21 cellular contexts compared by ENCODE assay signal in the genomic region with DNA sequence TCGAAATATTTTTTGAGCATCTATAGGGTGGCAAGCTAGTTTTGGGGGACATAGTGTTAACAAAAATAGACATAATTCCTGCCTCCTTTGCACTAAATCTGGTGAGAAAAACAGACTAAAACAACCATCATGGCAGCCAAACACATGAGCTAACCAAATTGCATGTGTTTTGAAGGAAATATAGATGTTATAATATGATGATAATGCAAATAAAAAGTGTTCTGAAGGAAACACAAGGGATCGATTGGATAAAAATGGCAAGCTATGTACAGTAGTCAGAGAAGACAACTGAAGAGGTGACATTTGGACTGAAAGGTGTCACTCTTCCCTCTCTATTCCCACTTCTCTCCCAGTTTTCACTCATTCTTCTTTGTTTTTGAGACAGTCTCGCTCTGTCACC.
DNase-seq lines count a peak whose midpoint lies in the region; ATAC-seq, FAIRE-seq and TF ChIP-seq lines count a peak whose summit lies in the region.
"Had no signal": no experiment of that assay in that cellular context is flagged by ENCODE, and none has a peak within 500 bp of the region (broad histone marks: within the 10 kb centered on the region; RNA-seq: fewer than 3 reads in every experiment).

No MANE protein-coding gene starts in this region.

- TF ChIP-seq POLR2A in A549 (IDR thresholded peaks at IDR 0.05; ENCODE audit: low read length): no peak

- WGBS in A549 (ENCODE audit: missing lambda C conversion rate): 2% methylated on average over 3 of the region's 3 CpGs

- TF ChIP-seq CTCF in A549 (IDR thresholded peaks at IDR 0.05): no peak

- DNase-seq in A549 (ENCODE audit: low read depth in 1 of 2, low spot score in 1 of 2): no peak
- DNase-seq in HTR-8/SVneo (ENCODE audit: insufficient read length, low spot score): no peak
- no peak for DNase-seq in activated CD4-positive, alpha-beta T cell treated with anti-CD3 and anti-CD28 coated beads for 36 hours
- DNase-seq: 8988T; AML-193; Caco-2; Calu3; CD4-positive, alpha-beta T cell; CD8-positive, alpha-beta T cell; DMS79 treated with DMSO at 0.1 percent for 48 hours; GF-D8 had no signal

- H3K27me3 Mint-ChIP-seq in dendritic cell treated with granulocyte-macrophage colony-stimulating factor and Interleukin-4, amounts not matched to agents 40 ng/mL and 50 ng/mL, for 4 days: peaks cover 8% of the 10 kb centered on the region
- no peaks in the 10 kb centered on the region for H3K27me3 Mint-ChIP-seq in activated CD4-positive, alpha-beta T cell treated with anti-CD3 and anti-CD28 coated beads for 36 hours
- H3K27me3 Mint-ChIP-seq: CD4-positive, alpha-beta T cell had no signal

- H3K4me1 Mint-ChIP-seq in dendritic cell treated with granulocyte-macrophage colony-stimulating factor and Interleukin-4, amounts not matched to agents 40 ng/mL and 50 ng/mL, for 4 days (ENCODE audit: low read depth): peaks cover 47% of the 10 kb centered on the region
- no peaks in the 10 kb centered on the region for H3K4me1 Mint-ChIP-seq in activated CD4-positive, alpha-beta T cell treated with anti-CD3 and anti-CD28 coated beads for 36 hours
- H3K4me1 Mint-ChIP-seq: B cell had no signal

- no peak for TF ChIP-seq RAD21 in A549 (conservative IDR thresholded peaks at IDR 0.05 in 1 of 2, IDR thresholded peaks at IDR 0.05 in 1 of 2)

- H3K4me3 Mint-ChIP-seq in dendritic cell treated with granulocyte-macrophage colony-stimulating factor and Interleukin-4, amounts not matched to agents 40 ng/mL and 50 ng/mL, for 4 days: no peak overlapping the region
- H3K4me3 Mint-ChIP-seq in activated CD4-positive, alpha-beta T cell treated with anti-CD3 and anti-CD28 coated beads for 36 hours: no peak overlapping the region
- H3K4me3 Mint-ChIP-seq: B cell; CD4-positive, alpha-beta T cell; CD8-positive, alpha-beta T cell had no signal

- ATAC-seq in A549 (no peak), GM21786 (IDR thresholded peaks at IDR 0.05; ENCODE audit: unreplicated experiment) (no peak)
- ATAC-seq in activated CD4-positive, alpha-beta T cell treated with anti-CD3 and anti-CD28 coated beads for 36 hours: no peak
- ATAC-seq: CD8-positive, alpha-beta T cell had no signal

- CTCF ChIA-PET in A549 (lab: Yijun Ruan, JAX): no interaction called here
- CTCF ChIA-PET in activated CD4-positive, alpha-beta T cell treated with anti-CD3 and anti-CD28 coated beads for 36 hours (lab: Charles Lee): no interaction called here

- intact Hi-C loops in dendritic cell treated with granulocyte-macrophage colony-stimulating factor and Interleukin-4, amounts not matched to agents 40 ng/mL and 50 ng/mL, for 4 days (cut with micrococcal nuclease): no loop called here
- intact Hi-C loops in activated CD4-positive, alpha-beta T cell treated with anti-CD3 and anti-CD28 coated beads for 36 hours (cut with DNase I, micrococcal nuclease): no loop called here

- no peaks in the 10 kb centered on the region for H3K9me3 ChIP-seq in A549
- H3K9me3 ChIP-seq: Caco-2 had no signal

- no peak for TF ChIP-seq EP300 in A549 (IDR thresholded peaks at IDR 0.05)

- H3K36me3 Mint-ChIP-seq in dendritic cell treated with granulocyte-macrophage colony-stimulating factor and Interleukin-4, amounts not matched to agents 40 ng/mL and 50 ng/mL, for 4 days (ENCODE audit: low read depth): no peaks in the 10 kb centered on the region
- no peaks in the 10 kb centered on the region for H3K36me3 Mint-ChIP-seq in activated CD4-positive, alpha-beta T cell treated with anti-CD3 and anti-CD28 coated beads for 36 hours (ENCODE audit: low read depth)
- H3K36me3 Mint-ChIP-seq: CD8-positive, alpha-beta T cell had no signal

- FAIRE-seq in A549 (lab: Jason Lieb, UNC) (no peak), HTR-8/SVneo (lab: Jason Lieb, UNC) (peak; percentile 9)
- FAIRE-seq: A204.1, D721Med, G401.6, GM12891, GM19239 had no signal

- H3K4me2 ChIP-seq in A549: no peak overlapping the region

- H3K27ac Mint-ChIP-seq in dendritic cell treated with granulocyte-macrophage colony-stimulating factor and Interleukin-4, amounts not matched to agents 40 ng/mL and 50 ng/mL, for 4 days: peak overlapping the region; percentile 83
- H3K27ac Mint-ChIP-seq in activated CD4-positive, alpha-beta T cell treated with anti-CD3 and anti-CD28 coated beads for 36 hours: no peak overlapping the region
- H3K27ac Mint-ChIP-seq: B cell; CD4-positive, alpha-beta T cell; CD8-positive, alpha-beta T cell had no signal

- H3K4me3 ChIP-seq in A549: no peak overlapping the region
- H3K4me3 ChIP-seq: BLaER1 treated with 17β-estradiol and CSF1 and Interleukin-3, amounts not matched to agents 10 nM and 100 nM had no signal

- H3K9me3 Mint-ChIP-seq in dendritic cell treated with granulocyte-macrophage colony-stimulating factor and Interleukin-4, amounts not matched to agents 40 ng/mL and 50 ng/mL, for 4 days: peaks cover 9% of the 10 kb centered on the region
- H3K9me3 Mint-ChIP-seq in activated CD4-positive, alpha-beta T cell treated with anti-CD3 and anti-CD28 coated beads for 36 hours (ENCODE audit: low read depth): no peaks in the 10 kb centered on the region
- H3K9me3 Mint-ChIP-seq: CD8-positive, alpha-beta T cell had no signal

- no peak overlapping the region for H3K27ac ChIP-seq in A549
- H3K27ac ChIP-seq: C4-2B had no signal

- no peaks in the 10 kb centered on the region for H3K4me1 ChIP-seq in A549
- H3K4me1 ChIP-seq: Caco-2 had no signal

- POLR2A ChIA-PET in A549 (lab: Yijun Ruan, JAX): no interaction called here
- POLR2A ChIA-PET in activated CD4-positive, alpha-beta T cell treated with anti-CD3 and anti-CD28 coated beads for 36 hours (lab: Charles Lee): no interaction called here

TF ChIP-seq in A549, 52 proteins besides CTCF, POLR2A, EP300 and RAD21:
- TF ChIP-seq, protein P1, sequence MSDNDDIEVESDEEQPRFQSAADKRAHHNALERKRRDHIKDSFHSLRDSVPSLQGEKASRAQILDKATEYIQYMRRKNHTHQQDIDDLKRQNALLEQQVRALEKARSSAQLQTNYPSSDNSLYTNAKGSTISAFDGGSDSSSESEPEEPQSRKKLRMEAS (IDR thresholded peaks at IDR 0.05): no peak
- TF ChIP-seq MAFK (IDR thresholded peaks at IDR 0.05; ENCODE audit: partially characterized antibody): peak; percentile 43
